In genomic region chr7:143892527-143893300, GRCh38 we compare ENCODE assay signal across 1 cellular context.
A peak's percentile ranks its signal among the peaks of the same experiment; 100 is the strongest.
TF ChIP-seq lines count a peak whose summit lies in the region.

No MANE protein-coding gene starts in this region.

TF ChIP-seq in H1, 55 proteins besides CTCF, POLR2A, EP300 and RAD21 (continued from another document):
- no peak for TF ChIP-seq CHD7 (IDR thresholded peaks at IDR 0.05; ENCODE audit: insufficient replicate concordance, low read length)
- no peak for TF ChIP-seq USF2 (IDR thresholded peaks at IDR 0.05; ENCODE audit: low read length)
- no peak for TF ChIP-seq CHD1 (IDR thresholded peaks at IDR 0.05; ENCODE audit: low read depth, low read length)
- no peak for TF ChIP-seq HDAC2 (IDR thresholded peaks at IDR 0.05; ENCODE audit: borderline replicate concordance in 1 of 2, low read depth in 2 of 2, low read length in 2 of 2)
- TF ChIP-seq ATF2 (IDR thresholded peaks at IDR 0.05; ENCODE audit: low read length) = 0 out of 2 replicates have a peak, but pooled peaks have one; percentile 55
